Comparison of ENCODE assay signal across 20 cellular contexts in genomic region chr16:9049241-9049640, GRCh38. TPM values are rescaled to one million over a fixed set of nuclear protein-coding genes. Genes with fewer than 3 reads are reported as not detected.
DNase-seq lines count a peak whose midpoint lies in the region; TF ChIP-seq lines count a peak whose summit lies in the region.
"Had no signal": no experiment of that assay in that cellular context is flagged by ENCODE, and none has a peak within 500 bp of the region (broad histone marks: within the 10 kb centered on the region; RNA-seq: fewer than 3 reads in every experiment).

No MANE protein-coding gene starts in this region.

- H3K27ac ChIP-seq in PC-9 (peak overlapping the region; percentile 13; the same call in 1 of the 2 replicates), mesodermal cell (ENCODE audit: low read depth, low read length, severe bottlenecking) (peak overlapping the region; percentile 72), suprapubic skin (no peak overlapping the region), testis (no peak overlapping the region)
- H3K27ac ChIP-seq: BLaER1, lower lobe of right lung, VCaP had no signal

- CTCF ChIA-PET in PC-9 (lab: Charles Lee), result no interaction called here

- no peaks in the 10 kb centered on the region for H3K36me3 ChIP-seq in PC-9 (ENCODE audit: low read depth)
- H3K36me3 ChIP-seq in mesodermal cell (ENCODE audit: control insufficient read depth, insufficient read depth, low read length), result no peaks in the 10 kb centered on the region
- H3K36me3 ChIP-seq in suprapubic skin, result no peaks in the 10 kb centered on the region
- H3K36me3 ChIP-seq in testis (ENCODE audit: low read depth, missing control alignments), result no peaks in the 10 kb centered on the region
- H3K36me3 ChIP-seq: BLaER1, esophagus squamous epithelium, lower lobe of right lung had no signal

- no peak overlapping the region for H2AFZ ChIP-seq in PC-9

- H3K27me3 Mint-ChIP-seq in activated T-helper 1 cell treated with anti-CD3 and anti-CD28 coated beads, Interleukin-12 subunit alpha, Interleukin-12 subunit beta, Interleukin-2, Interleukin-4 antibody, amounts not matched to agents 30 ng/mL and 10 ng/mL and 1 ng/mL, durations not matched to agents 14 hours and 24 hours and 36 hours (ENCODE audit: insufficient read depth), result no peaks in the 10 kb centered on the region
- H3K27me3 Mint-ChIP-seq: activated CD4-positive, alpha-beta memory T cell treated with anti-CD3 and anti-CD28 coated beads, Interleukin-2, amount 10 ng/mL, durations not matched to agents 7 days and 5 days had no signal

- WGBS in mesodermal cell (ENCODE audit: insufficient coverage in 2 of 2), 2 experiments, result 80 to 89% methylated on average over 4 of the region's 7 CpGs
- WGBS in suprapubic skin, result 92% methylated on average over 7 of the region's 7 CpGs
- 89 to 92% methylated on average over 7 of the region's 7 CpGs for WGBS in testis, 2 donors

- TF ChIP-seq POLR2A in suprapubic skin (IDR thresholded peaks at IDR 0.05) (no peak), testis (IDR thresholded peaks at IDR 0.05) (no peak)

- peaks cover 1% of the 10 kb centered on the region for H3K36me3 Mint-ChIP-seq in activated T-helper 1 cell treated with anti-CD3 and anti-CD28 coated beads, Interleukin-12 subunit alpha, Interleukin-12 subunit beta, Interleukin-2, Interleukin-4 antibody, amounts not matched to agents 30 ng/mL and 10 ng/mL and 1 ng/mL, durations not matched to agents 14 hours and 24 hours and 36 hours (ENCODE audit: low read depth)

- H3K9me3 ChIP-seq in PC-9 (ENCODE audit: insufficient read depth, low read depth) (no peaks in the 10 kb centered on the region), mesodermal cell (ENCODE audit: control insufficient read depth, low read length) (peaks cover 8% of the 10 kb centered on the region), suprapubic skin (no peaks in the 10 kb centered on the region), testis (no peaks in the 10 kb centered on the region)
- H3K9me3 ChIP-seq: esophagus squamous epithelium, lower lobe of right lung had no signal

- H4K20me1 ChIP-seq in PC-9 (ENCODE audit: insufficient read depth), result no peaks in the 10 kb centered on the region
- H4K20me1 ChIP-seq: BLaER1 had no signal

- TF ChIP-seq EP300 in suprapubic skin (IDR thresholded peaks at IDR 0.05), result no peak

- POLR2A ChIA-PET in PC-9 (lab: Charles Lee; ENCODE audit: unreplicated experiment), result no interaction called here

- no TSS peak for BruUV-seq in PC-9 (replicated peaks; lab: Mats Ljungman, UMichigan)

- peaks cover 27% of the 10 kb centered on the region for H3K4me1 Mint-ChIP-seq in activated T-helper 1 cell treated with anti-CD3 and anti-CD28 coated beads, Interleukin-12 subunit alpha, Interleukin-12 subunit beta, Interleukin-2, Interleukin-4 antibody, amounts not matched to agents 30 ng/mL and 10 ng/mL and 1 ng/mL, durations not matched to agents 14 hours and 24 hours and 36 hours (ENCODE audit: low read depth)

- no peak overlapping the region for H3K4me2 ChIP-seq in PC-9
- H3K4me2 ChIP-seq: BLaER1 had no signal

- peaks cover 10% of the 10 kb centered on the region for H3K9me3 Mint-ChIP-seq in activated T-helper 1 cell treated with anti-CD3 and anti-CD28 coated beads, Interleukin-12 subunit alpha, Interleukin-12 subunit beta, Interleukin-2, Interleukin-4 antibody, amounts not matched to agents 30 ng/mL and 10 ng/mL and 1 ng/mL, durations not matched to agents 14 hours and 24 hours and 36 hours

- no peak overlapping the region for H3K4me3 Mint-ChIP-seq in activated T-helper 1 cell treated with anti-CD3 and anti-CD28 coated beads, Interleukin-12 subunit alpha, Interleukin-12 subunit beta, Interleukin-2, Interleukin-4 antibody, amounts not matched to agents 30 ng/mL and 10 ng/mL and 1 ng/mL, durations not matched to agents 14 hours and 24 hours and 36 hours
- H3K4me3 Mint-ChIP-seq: activated CD4-positive, alpha-beta memory T cell treated with anti-CD3 and anti-CD28 coated beads, Interleukin-2, amount 10 ng/mL, durations not matched to agents 7 days and 5 days; nephron progenitor cell had no signal

- no peak overlapping the region for H3K27ac Mint-ChIP-seq in activated T-helper 1 cell treated with anti-CD3 and anti-CD28 coated beads, Interleukin-12 subunit alpha, Interleukin-12 subunit beta, Interleukin-2, Interleukin-4 antibody, amounts not matched to agents 30 ng/mL and 10 ng/mL and 1 ng/mL, durations not matched to agents 14 hours and 24 hours and 36 hours
- H3K27ac Mint-ChIP-seq: activated CD4-positive, alpha-beta memory T cell treated with anti-CD3 and anti-CD28 coated beads, Interleukin-2, amount 10 ng/mL, durations not matched to agents 7 days and 5 days; nephron progenitor cell had no signal

- H3K27me3 ChIP-seq in PC-9 (ENCODE audit: insufficient read depth, low read depth) (no peaks in the 10 kb centered on the region), suprapubic skin (no peaks in the 10 kb centered on the region), testis (no peaks in the 10 kb centered on the region)
- H3K27me3 ChIP-seq: BLaER1, esophagus squamous epithelium had no signal

- intact Hi-C loops in PC-9 (cut with micrococcal nuclease; ENCODE audit: unreplicated experiment) (loop anchor here (2.0 to 5.0 kb wide), 2 partner anchors 20 to 43 kb away; partner anchors contain the start of gene HAPSTR1), testis (cut with DNase I; ENCODE audit: low total_unique reads) (no loop called here)
- intact Hi-C loops in activated T-helper 1 cell treated with anti-CD3 and anti-CD28 coated beads, Interleukin-12 subunit alpha, Interleukin-12 subunit beta, Interleukin-2, Interleukin-4 antibody, amounts not matched to agents 30 ng/mL and 10 ng/mL and 1 ng/mL, durations not matched to agents 14 hours and 24 hours and 36 hours (cut with micrococcal nuclease), result loop anchor here (5.0 kb wide), 1 partner anchor 87 kb away; the partner anchor contains the start of gene USP7

- peaks cover 17% of the 10 kb centered on the region for H3K4me1 ChIP-seq in PC-9 (replicated peaks; ENCODE audit: insufficient read depth)
- peaks cover 6% of the 10 kb centered on the region for H3K4me1 ChIP-seq in mesodermal cell (ENCODE audit: control insufficient read depth, insufficient read depth, low read length, poor library complexity, severe bottlenecking)
- peaks cover 15% of the 10 kb centered on the region for H3K4me1 ChIP-seq in suprapubic skin
- peaks cover 10% of the 10 kb centered on the region for H3K4me1 ChIP-seq in testis

- H3K4me3 ChIP-seq in PC-9, result no peak overlapping the region
- no peak overlapping the region for H3K4me3 ChIP-seq in mesodermal cell (ENCODE audit: extremely low read depth, insufficient read depth, low read length, poor library complexity, severe bottlenecking)
- H3K4me3 ChIP-seq in suprapubic skin, result no peak overlapping the region
- no peak overlapping the region for H3K4me3 ChIP-seq in testis
- H3K4me3 ChIP-seq: BLaER1, esophagus squamous epithelium, lower lobe of right lung had no signal

- H3F3A ChIP-seq in PC-9 (ENCODE audit: insufficient read depth, low read depth), result peaks cover 15% of the 10 kb centered on the region

- DNase-seq in EL, result peak; percentile 80
- DNase-seq in PC-9, result no peak
- peak; percentile 72 for DNase-seq in dedifferentiated amniotic fluid mesenchymal stem cell (ENCODE audit: extremely low spot score)
- no peak for DNase-seq in activated T-helper 1 cell treated with anti-CD3 and anti-CD28 coated beads, Interleukin-12 subunit alpha, Interleukin-12 subunit beta, Interleukin-2, Interleukin-4 antibody, amounts not matched to agents 30 ng/mL and 10 ng/mL and 1 ng/mL, durations not matched to agents 14 hours and 24 hours and 36 hours (ENCODE audit: low spot score)
- DNase-seq in suprapubic skin (ENCODE audit: low spot score in 2 of 2), result no peak
- no peak for DNase-seq in testis
- DNase-seq in GF-D8 (lab: John Stamatoyannopoulos, UW), result no peak
- DNase-seq: activated CD4-positive, alpha-beta memory T cell treated with anti-CD3 and anti-CD28 coated beads, Interleukin-2, amount 10 ng/mL, durations not matched to agents 7 days and 5 days; amygdala; cortex of kidney; DMS153; esophagus squamous epithelium; lower lobe of right lung; NCI-H1694 treated with DMSO at 0.1 percent for 48 hours; NCI-H510A treated with DMSO at 0.1 percent for 48 hours; nephron progenitor cell; substantia nigra had no signal

- TF ChIP-seq CTCF in PC-9 (conservative IDR thresholded peaks at IDR 0.05) (no peak), suprapubic skin (IDR thresholded peaks at IDR 0.05) (no peak), testis (IDR thresholded peaks at IDR 0.05) (no peak)

- H3K79me2 ChIP-seq in PC-9 (ENCODE audit: low read depth), result no peaks in the 10 kb centered on the region

- H3K9me2 ChIP-seq in PC-9 (ENCODE audit: insufficient read depth), result no peaks in the 10 kb centered on the region

RNA-seq across cellular contexts. Expression of gene HAPSTR1, which starts 42.2 kb away (rescaled TPM):
- 61.1 and 82.8 TPM in 2 replicates for total RNA-seq in PC-9 (2021)
- polyA plus RNA-seq in mesodermal cell (2013, experiment 1 of 2), result 29.7 TPM
- 30.2 TPM for polyA plus RNA-seq in mesodermal cell (2013, experiment 2 of 2)
- 55.2 and 59.1 TPM in 2 replicates for total RNA-seq in activated T-helper 1 cell treated with anti-CD3 and anti-CD28 coated beads, Interleukin-12 subunit alpha, Interleukin-12 subunit beta, Interleukin-2, Interleukin-4 antibody, amounts not matched to agents 30 ng/mL and 10 ng/mL and 1 ng/mL, durations not matched to agents 14 hours and 24 hours and 36 hours
- total RNA-seq in suprapubic skin, result 10 to 100 TPM; 40.4 to 52.7 (median 47.4) TPM
- total RNA-seq in testis, result 10 to 100 TPM; 68.8 to 75.7 TPM
- 37.5 TPM for polyA plus RNA-seq in testis (ENCODE audit: insufficient read depth, low read depth, low replicate concordance)

Comparison
In these comparisons a context has a peak if more than half of its experiments do, and no peak if none do; other contexts are left out.
1. DNase-seq: peak in EL (single experiment) and dedifferentiated amniotic fluid mesenchymal stem cell (single experiment); none in PC-9 (0 of 2), activated T-helper 1 cell treated with anti-CD3 and anti-CD28 coated beads, Interleukin-12 subunit alpha, Interleukin-12 subunit beta, Interleukin-2, Interleukin-4 antibody, amounts not matched to agents 30 ng/mL and 10 ng/mL and 1 ng/mL, durations not matched to agents 14 hours and 24 hours and 36 hours (single experiment), suprapubic skin (0 of 2), testis (single experiment) and GF-D8 (single experiment).
2. H3K27ac ChIP-seq: peak in PC-9 (single experiment) and mesodermal cell (single experiment); none in suprapubic skin (single experiment) and testis (0 of 2).